ENCODE assay signal across 10 cellular contexts in the genomic region with DNA sequence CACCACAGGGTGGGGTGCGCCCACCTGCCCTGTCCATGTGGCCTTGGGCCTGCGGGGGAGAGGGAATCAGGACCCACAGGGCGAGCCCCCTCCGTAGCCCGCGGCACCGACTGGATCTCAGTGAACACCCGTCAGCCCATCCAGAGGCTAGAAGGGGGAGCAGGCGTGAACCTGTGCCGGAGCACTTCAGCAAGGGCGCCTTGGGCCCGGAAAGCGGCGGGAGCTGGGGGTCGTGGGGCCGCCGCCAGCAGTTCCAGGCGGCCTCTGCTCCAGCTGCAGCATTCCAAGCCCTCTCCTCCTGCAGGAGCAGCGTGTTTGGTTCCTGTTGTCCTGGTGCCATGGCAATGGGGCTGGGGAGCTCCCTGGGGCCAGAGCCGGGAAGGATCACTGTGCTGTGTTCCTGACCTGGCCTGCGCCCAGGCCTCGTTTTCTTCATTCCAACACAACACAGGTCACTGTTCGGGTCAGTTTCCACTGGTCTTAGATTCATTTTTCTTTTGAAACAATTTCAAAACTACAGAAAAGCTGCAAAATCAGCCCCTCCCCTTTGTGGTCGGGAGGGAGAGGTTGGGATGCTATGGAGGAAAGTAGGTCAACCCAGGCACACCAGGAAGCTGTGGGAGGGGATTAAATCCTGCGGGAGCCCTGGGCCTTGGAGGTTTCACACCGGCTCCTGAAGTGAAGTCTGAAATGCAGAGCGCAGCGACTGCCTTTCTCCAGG. TPM values are rescaled to one million over a fixed set of nuclear protein-coding genes. Genes with fewer than 3 reads are reported as not detected.
DNase-seq lines count a peak whose midpoint lies in the region; ATAC-seq and TF ChIP-seq lines count a peak whose summit lies in the region.
"Had no signal": no experiment of that assay in that cellular context is flagged by ENCODE, and none has a peak within 500 bp of the region (broad histone marks: within the 10 kb centered on the region; RNA-seq: fewer than 3 reads in every experiment).

No MANE protein-coding gene starts in this region.

- intact Hi-C loops in tibial artery (cut with DNase I; ENCODE audit: low total_unique reads): no loop called here
- intact Hi-C loops in activated naive CD4-positive, alpha-beta T cell treated with anti-CD3 and anti-CD28 coated beads for 36 hours (cut with micrococcal nuclease): no loop called here

- peaks cover 70% of the 10 kb centered on the region for H3K36me3 ChIP-seq in mesodermal cell (ENCODE audit: control insufficient read depth, insufficient read depth, low read length)
- peaks cover 0 to 10% (median 0%) of the 10 kb centered on the region in 3 donors for H3K36me3 ChIP-seq in tibial artery

- DNase-seq in RWPE1 (ENCODE audit: low spot score) (no peak), epidermal melanocyte (ENCODE audit: insufficient read length, low spot score) (peak; percentile 46), tibial artery (peak; percentile 87 to 96), T-cell (no peak), SHP77 (lab: John Stamatoyannopoulos, UW) (no peak), GM13977 (ENCODE audit: low spot score) (no peak)
- no peak for DNase-seq in activated naive CD4-positive, alpha-beta T cell treated with anti-CD3 and anti-CD28 coated beads for 36 hours
- DNase-seq: NCI-H345 had no signal

- POLR2A ChIA-PET in RWPE1 (lab: Yijun Ruan, JAX; ENCODE audit: low non-redundant PET): no interaction called here
- POLR2A ChIA-PET in T-cell (lab: Charles Lee): no interaction called here

- H3K27me3 Mint-ChIP-seq in T-cell: no peaks in the 10 kb centered on the region
- no peaks in the 10 kb centered on the region for H3K27me3 Mint-ChIP-seq in activated naive CD4-positive, alpha-beta T cell treated with anti-CD3 and anti-CD28 coated beads for 36 hours (ENCODE audit: low read depth)

- H3K27ac Mint-ChIP-seq in T-cell: no peak overlapping the region
- no peak overlapping the region for H3K27ac Mint-ChIP-seq in activated naive CD4-positive, alpha-beta T cell treated with anti-CD3 and anti-CD28 coated beads for 36 hours

- H3K27ac ChIP-seq in RWPE1 (peak overlapping the region; percentile 33), mesodermal cell (ENCODE audit: low read depth, low read length, severe bottlenecking) (peak overlapping the region; percentile 95), tibial artery (peak overlapping the region; percentile 93 to 96)

- H3K9me3 Mint-ChIP-seq in T-cell: no peaks in the 10 kb centered on the region
- H3K9me3 Mint-ChIP-seq in activated naive CD4-positive, alpha-beta T cell treated with anti-CD3 and anti-CD28 coated beads for 36 hours: no peaks in the 10 kb centered on the region

- H3K9me3 ChIP-seq in mesodermal cell (ENCODE audit: control insufficient read depth, low read length) (no peaks in the 10 kb centered on the region), tibial artery (no peaks in the 10 kb centered on the region)

- no peak for ATAC-seq in T-cell (replicated peaks in 1 of 4)
- ATAC-seq: GM12878 had no signal

- CTCF ChIA-PET in RWPE1 (lab: Yijun Ruan, JAX) (interaction anchor here (0.6 to 1.4 kb wide), 2 partner anchors 9 to 209 kb away, joined by 3 to 5 read pairs; no protein-coding TSS in a partner anchor), T-cell (lab: Charles Lee) (no interaction called here)
- CTCF ChIA-PET in activated naive CD4-positive, alpha-beta T cell treated with anti-CD3 and anti-CD28 coated beads for 36 hours (lab: Charles Lee): interaction anchor here (0.7 kb wide), 1 partner anchor 179 kb away, joined by 4 read pairs; no protein-coding TSS in a partner anchor

- 86 to 88% methylated on average over 23 to 26 of the region's 28 CpGs for WGBS in mesodermal cell (ENCODE audit: insufficient coverage in 2 of 2), 2 experiments

- no peak overlapping the region for H3K4me3 Mint-ChIP-seq in T-cell
- H3K4me3 Mint-ChIP-seq in activated naive CD4-positive, alpha-beta T cell treated with anti-CD3 and anti-CD28 coated beads for 36 hours: no peak overlapping the region

- H3K4me1 ChIP-seq in mesodermal cell (ENCODE audit: control insufficient read depth, insufficient read depth, low read length, poor library complexity, severe bottlenecking) (peaks cover 31% of the 10 kb centered on the region), tibial artery (peaks cover 8 to 100% (median 83%) of the 10 kb centered on the region in 4 donors)

- in situ Hi-C loops in GM13977 (cut with MboI; ENCODE audit: low pct_unique_long_range_greater_than_20kb, low sequenced_read_pairs, unreplicated experiment): no loop called here

- H3K27me3 ChIP-seq in tibial artery: no peaks in the 10 kb centered on the region

- H3K36me3 Mint-ChIP-seq in T-cell: peaks cover 41% of the 10 kb centered on the region
- peaks cover 23% of the 10 kb centered on the region for H3K36me3 Mint-ChIP-seq in activated naive CD4-positive, alpha-beta T cell treated with anti-CD3 and anti-CD28 coated beads for 36 hours (ENCODE audit: low read depth)

- peaks cover 7 to 17% (median 11%) of the 10 kb centered on the region in 3 donors for H3K4me1 Mint-ChIP-seq in T-cell
- H3K4me1 Mint-ChIP-seq in activated naive CD4-positive, alpha-beta T cell treated with anti-CD3 and anti-CD28 coated beads for 36 hours (ENCODE audit: low read depth): peaks cover 4% of the 10 kb centered on the region

- TF ChIP-seq CTCF in RWPE1 (conservative IDR thresholded peaks at IDR 0.05; ENCODE audit: low read depth) (no peak), tibial artery (IDR thresholded peaks at IDR 0.05) (no peak), GM13977 (IDR thresholded peaks at IDR 0.05; ENCODE audit: extremely low read depth, insufficient read depth, missing control alignments) (no peak)

- H3K4me3 ChIP-seq in mesodermal cell (ENCODE audit: extremely low read depth, insufficient read depth, low read length, poor library complexity, severe bottlenecking): no peak overlapping the region
- H3K4me3 ChIP-seq in tibial artery: peak overlapping the region; percentile 19 to 26
- H3K4me3 ChIP-seq: GM12878 had no signal

RNA-seq across cellular contexts. Expression of gene SLX9, which starts 18.8 kb away (rescaled TPM):
- 27.2 TPM for polyA plus RNA-seq in mesodermal cell (2013, experiment 1 of 2)
- polyA plus RNA-seq in mesodermal cell (2013, experiment 2 of 2): 23.0 TPM
- 10 to 100 TPM; 16.7 to 32.2 (median 26.7) TPM for total RNA-seq in T-cell
- 10 to 100 TPM; 61.8 to 63.4 TPM for total RNA-seq in activated naive CD4-positive, alpha-beta T cell treated with anti-CD3 and anti-CD28 coated beads for 36 hours

RNA-seq across cellular contexts. Expression of gene ITGB2, which starts 37.9 kb away (rescaled TPM):
- 2.4 TPM for polyA plus RNA-seq in mesodermal cell (2013, experiment 1 of 2)
- 1.5 TPM for polyA plus RNA-seq in mesodermal cell (2013, experiment 2 of 2)
- total RNA-seq in T-cell: 100 to 1,000 TPM; 249 to 498 (median 304) TPM
- 100 to 1,000 TPM; 182 to 185 TPM for total RNA-seq in activated naive CD4-positive, alpha-beta T cell treated with anti-CD3 and anti-CD28 coated beads for 36 hours

Comparison
In these comparisons a context has a peak if more than half of its experiments do, and no peak if none do; other contexts are left out.
1. DNase-seq: peak in epidermal melanocyte (single experiment) and tibial artery (2 of 2); none in RWPE1 (single experiment), T-cell (0 of 34), activated naive CD4-positive, alpha-beta T cell treated with anti-CD3 and anti-CD28 coated beads for 36 hours (single experiment), SHP77 (0 of 2) and GM13977 (single experiment).
2. H3K27ac ChIP-seq: peak in every context shown above with its lines; median percentile 95 in mesodermal cell; 94 in tibial artery; 33 in RWPE1.
3. CTCF ChIA-PET loops: an anchor here in RWPE1 (0.6 to 1.4 kb wide) and activated naive CD4-positive, alpha-beta T cell treated with anti-CD3 and anti-CD28 coated beads for 36 hours (0.7 kb wide); none called in T-cell.